ENCODE assay signal across 15 cellular contexts in the genomic region with DNA sequence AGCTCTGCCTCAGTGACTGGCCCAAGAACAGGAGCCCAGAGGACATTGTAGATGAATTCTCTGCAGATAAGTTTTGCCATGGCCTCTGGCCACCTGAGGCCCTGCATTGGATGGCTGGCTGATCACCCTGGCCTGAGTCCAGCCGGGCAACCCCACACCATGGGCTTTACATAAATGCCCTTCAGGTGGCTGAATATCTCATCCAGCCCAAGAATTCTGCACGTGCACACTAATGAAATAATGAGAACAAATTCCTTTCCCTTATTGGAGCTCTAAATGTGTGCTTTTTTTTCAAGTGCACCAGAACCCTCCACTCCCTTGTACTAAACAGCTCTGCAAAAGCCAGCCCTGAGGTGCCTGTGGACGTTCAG.
DNase-seq lines count a peak whose midpoint lies in the region; ATAC-seq and TF ChIP-seq lines count a peak whose summit lies in the region.
"Had no signal": no experiment of that assay in that cellular context is flagged by ENCODE, and none has a peak within 500 bp of the region (broad histone marks: within the 10 kb centered on the region; RNA-seq: fewer than 3 reads in every experiment).

No MANE protein-coding gene starts in this region.

- DNase-seq in left ventricle myocardium inferior (no peak), right cardiac atrium (no peak), glomerular visceral epithelial cell (ENCODE audit: extremely low spot score) (peak; percentile 23), HPDE6-E6E7 (ENCODE audit: extremely low spot score) (no peak), aorta (no peak), NCI-H1436 (lab: John Stamatoyannopoulos, UW) (no peak)
- no peak for DNase-seq in activated CD4-positive, alpha-beta memory T cell treated with anti-CD3 and anti-CD28 coated beads for 36 hours
- no peak for DNase-seq in activated CD4-positive, alpha-beta T cell treated with anti-CD3 and anti-CD28 coated beads, Interleukin-2, amount 50 U/mL, for 1 hour
- DNase-seq: activated effector memory CD4-positive, alpha-beta T cell treated with Interleukin-2 at 50 U/mL for 16 hours; BE2C; NCI-H1694; NCI-H526; SHP77; small intestine had no signal

- peaks cover 41% of the 10 kb centered on the region for H3K36me3 Mint-ChIP-seq in activated CD4-positive, alpha-beta memory T cell treated with anti-CD3 and anti-CD28 coated beads for 36 hours

- H3K9me3 ChIP-seq in left ventricle myocardium inferior (replicated peaks): no peaks in the 10 kb centered on the region
- H3K9me3 ChIP-seq in right cardiac atrium (ENCODE audit: control insufficient read depth, low read length): no peaks in the 10 kb centered on the region
- H3K9me3 ChIP-seq in aorta (ENCODE audit: control insufficient read depth, low read length): no peaks in the 10 kb centered on the region
- H3K9me3 ChIP-seq: BE2C had no signal

- H3K4me1 ChIP-seq in left ventricle myocardium inferior (peaks cover 86% of the 10 kb centered on the region), right cardiac atrium (ENCODE audit: control insufficient read depth, insufficient read depth, low read length) (peaks cover 34% of the 10 kb centered on the region), aorta (ENCODE audit: control insufficient read depth in 1 of 2, insufficient read depth in 2 of 2, low read length in 2 of 2) (no peaks in the 10 kb centered on the region)
- H3K4me1 ChIP-seq: BE2C had no signal

- WGBS in right cardiac atrium: 76% methylated on average over 3 of the region's 3 CpGs
- 85 to 86% methylated on average over 3 of the region's 3 CpGs for WGBS in aorta, 2 donors

- H3K27me3 Mint-ChIP-seq in activated CD4-positive, alpha-beta memory T cell treated with anti-CD3 and anti-CD28 coated beads for 36 hours: no peaks in the 10 kb centered on the region

- ATAC-seq in right cardiac atrium (no peak), aorta (ENCODE audit: low FRiP score) (no peak)

- peak overlapping the region; percentile 5 for H3K4me3 ChIP-seq in left ventricle myocardium inferior
- H3K4me3 ChIP-seq in right cardiac atrium (ENCODE audit: low read length): no peak overlapping the region
- no peak overlapping the region for H3K4me3 ChIP-seq in aorta (ENCODE audit: low read length in 2 of 2)

- H3K27ac Mint-ChIP-seq in activated CD4-positive, alpha-beta memory T cell treated with anti-CD3 and anti-CD28 coated beads for 36 hours: peak overlapping the region; percentile 64

- intact Hi-C loops in left ventricle myocardium inferior (cut with micrococcal nuclease) (loop anchor here (10.0 kb wide), 1 partner anchor 56 kb away; no protein-coding TSS in a partner anchor), right cardiac atrium (cut with DNase I) (no loop called here), aorta (cut with DNase I) (loop anchor here in 1 of 2 donors (10.0 kb wide), 1 partner anchor 126 kb away; no protein-coding TSS in a partner anchor)
- intact Hi-C loops in activated CD4-positive, alpha-beta memory T cell treated with anti-CD3 and anti-CD28 coated beads for 36 hours (cut with micrococcal nuclease): no loop called here

- peak overlapping the region; percentile 76 for H3K27ac ChIP-seq in left ventricle myocardium inferior (replicated peaks)
- H3K27ac ChIP-seq in right cardiac atrium (ENCODE audit: low read length): no peak overlapping the region
- no peak overlapping the region for H3K27ac ChIP-seq in aorta (ENCODE audit: low read depth in 1 of 2, low read length in 2 of 2)
- H3K27ac ChIP-seq: VCaP had no signal

- CTCF ChIA-PET in activated CD4-positive, alpha-beta memory T cell treated with anti-CD3 and anti-CD28 coated beads for 36 hours (lab: Charles Lee): interaction anchor here (0.6 to 2.2 kb wide), 5 partner anchors 12 to 145 kb away, joined by 3 to 7 read pairs (median 3); no protein-coding TSS in a partner anchor

- H3K4me1 Mint-ChIP-seq in activated CD4-positive, alpha-beta memory T cell treated with anti-CD3 and anti-CD28 coated beads for 36 hours (ENCODE audit: low read depth): peaks cover 55% of the 10 kb centered on the region

- no peaks in the 10 kb centered on the region for H3K9me3 Mint-ChIP-seq in activated CD4-positive, alpha-beta memory T cell treated with anti-CD3 and anti-CD28 coated beads for 36 hours

- peaks cover 30% of the 10 kb centered on the region for H3K36me3 ChIP-seq in left ventricle myocardium inferior
- H3K36me3 ChIP-seq in aorta (ENCODE audit: control insufficient read depth in 1 of 2, insufficient read depth in 2 of 2, low read length in 1 of 2): peaks cover 0 to 7% of the 10 kb centered on the region in 2 donors

- H3K27me3 ChIP-seq in left ventricle myocardium inferior (ENCODE audit: low read depth): no peaks in the 10 kb centered on the region
- no peaks in the 10 kb centered on the region for H3K27me3 ChIP-seq in right cardiac atrium (ENCODE audit: control insufficient read depth, insufficient read depth)
- peaks cover 0 to 1% of the 10 kb centered on the region in 2 donors for H3K27me3 ChIP-seq in aorta (ENCODE audit: control insufficient read depth in 1 of 2, insufficient read depth in 2 of 2, low read length in 1 of 2)
- H3K27me3 ChIP-seq: BE2C had no signal

- no peak for TF ChIP-seq CTCF in left ventricle myocardium inferior (IDR thresholded peaks at IDR 0.05; ENCODE audit: borderline replicate concordance)

- POLR2A ChIA-PET in activated CD4-positive, alpha-beta memory T cell treated with anti-CD3 and anti-CD28 coated beads for 36 hours (lab: Charles Lee): interaction anchor here (0.8 to 2.7 kb wide), 3 partner anchors 12 to 105 kb away, joined by 3 to 10 read pairs (median 4); no protein-coding TSS in a partner anchor

- H3K4me3 Mint-ChIP-seq in activated CD4-positive, alpha-beta memory T cell treated with anti-CD3 and anti-CD28 coated beads for 36 hours: no peak overlapping the region
